9 cellular contexts compared by ENCODE assay signal in genomic region chr15:79311901-79312553, GRCh38. TPM values are rescaled to one million over a fixed set of nuclear protein-coding genes. Genes with fewer than 3 reads are reported as not detected.
DNase-seq lines count a peak whose midpoint lies in the region; ATAC-seq and TF ChIP-seq lines count a peak whose summit lies in the region.
"Had no signal": no experiment of that assay in that cellular context is flagged by ENCODE, and none has a peak within 500 bp of the region (broad histone marks: within the 10 kb centered on the region; RNA-seq: fewer than 3 reads in every experiment).

No MANE protein-coding gene starts in this region.

- H3K4me3 ChIP-seq in AG10803 (ENCODE audit: low read length): peak overlapping the region; percentile 97
- H3K4me3 ChIP-seq in HUES64 (ENCODE audit: low read length): peak overlapping the region; percentile 85
- H3K4me3 ChIP-seq in brain microvascular endothelial cell (ENCODE audit: low read depth, low read length): peak overlapping the region; percentile 93
- peak overlapping the region; percentile 79 for H3K4me3 ChIP-seq in mononuclear cell (ENCODE audit: low read length)

- H3K27ac ChIP-seq in HUES64 (ENCODE audit: low read depth, low read length) (no peak overlapping the region), brain microvascular endothelial cell (no peak overlapping the region)

- 73% methylated on average over 8 of the region's 8 CpGs for WGBS in HUES64

- H3K36me3 ChIP-seq in HUES64 (ENCODE audit: insufficient read depth, low read length): peaks cover 40% of the 10 kb centered on the region
- H3K36me3 ChIP-seq in brain microvascular endothelial cell (replicated peaks): peaks cover 38% of the 10 kb centered on the region

- ATAC-seq in GM18505 (IDR thresholded peaks at IDR 0.05; ENCODE audit: unreplicated experiment): no peak
- ATAC-seq in GM21423 (IDR thresholded peaks at IDR 0.05; ENCODE audit: unreplicated experiment): no peak

- H3K9me3 ChIP-seq in HUES64 (ENCODE audit: insufficient read depth, low read depth, low read length) (no peaks in the 10 kb centered on the region), mononuclear cell (ENCODE audit: low read depth, low read length) (no peaks in the 10 kb centered on the region)

- H3K27me3 ChIP-seq in HUES64 (ENCODE audit: insufficient read depth, low read length): peaks cover 37% of the 10 kb centered on the region
- H3K27me3 ChIP-seq in brain microvascular endothelial cell (replicated peaks): peaks cover 2% of the 10 kb centered on the region
- no peaks in the 10 kb centered on the region for H3K27me3 ChIP-seq in mononuclear cell (ENCODE audit: insufficient read depth, low read length)

- DNase-seq in AG10803 (ENCODE audit: low read depth): no peak
- no peak for DNase-seq in brain microvascular endothelial cell
- no peak for DNase-seq in Ammon's horn (ENCODE audit: low spot score)
- DNase-seq in T-helper 9 cell: no peak

- TF ChIP-seq CTCF in AG10803 (conservative IDR thresholded peaks at IDR 0.05; ENCODE audit: low read length) (no peak), brain microvascular endothelial cell (IDR thresholded peaks at IDR 0.05; ENCODE audit: low read depth, low read length, missing control alignments) (no peak)

- TF ChIP-seq POLR2A in GM18505 (IDR thresholded peaks at IDR 0.05; ENCODE audit: borderline replicate concordance, extremely low read depth, insufficient read depth, insufficient read length): no peak

- peaks cover 6% of the 10 kb centered on the region for H3K4me1 ChIP-seq in HUES64 (ENCODE audit: insufficient read depth, low read length)
- peaks cover 22% of the 10 kb centered on the region for H3K4me1 ChIP-seq in mononuclear cell (ENCODE audit: insufficient read depth, low read length)

- in situ Hi-C loops in brain microvascular endothelial cell (cut with HindIII; ENCODE audit: low pct_ligation_motif_present, low sequenced_read_pairs): no loop called here

- peak overlapping the region; percentile 87 for H3K9ac ChIP-seq in HUES64 (ENCODE audit: low read depth, low read length)

RNA-seq across cellular contexts. Expression of gene TMED3, which starts 1.1 kb away (rescaled TPM):
- polyA plus RNA-seq in HUES64 (2013, experiment 1 of 2): 45.7 TPM
- 44.1 TPM for polyA plus RNA-seq in HUES64 (2013, experiment 2 of 2)
- 32.3 TPM for total RNA-seq in mononuclear cell

RNA-seq across cellular contexts. Expression of gene ANKRD34C, which starts 29.5 kb away (rescaled TPM):
- not detected for polyA plus RNA-seq in HUES64 (2013, experiment 1 of 2)
- polyA plus RNA-seq in HUES64 (2013, experiment 2 of 2): not detected
- not detected for total RNA-seq in mononuclear cell
- total RNA-seq: glomerular endothelial cell had no signal
